12 cellular contexts compared by ENCODE assay signal in genomic region chr7:22386865-22387264, GRCh38. TPM values are rescaled to one million over a fixed set of nuclear protein-coding genes. Genes with fewer than 3 reads are reported as not detected.
DNase-seq lines count a peak whose midpoint lies in the region; ATAC-seq, FAIRE-seq and TF ChIP-seq lines count a peak whose summit lies in the region.
"Had no signal": no experiment of that assay in that cellular context is flagged by ENCODE, and none has a peak within 500 bp of the region (broad histone marks: within the 10 kb centered on the region; RNA-seq: fewer than 3 reads in every experiment).

No MANE protein-coding gene starts in this region.

- H3K4me1 ChIP-seq in HAP-1 (peaks cover 7% of the 10 kb centered on the region), body of pancreas (no peaks in the 10 kb centered on the region)
- H3K4me1 ChIP-seq: upper lobe of left lung had no signal

- H3K27me3 ChIP-seq in HAP-1 (ENCODE audit: low read depth): no peaks in the 10 kb centered on the region
- H3K27me3 ChIP-seq in body of pancreas: no peaks in the 10 kb centered on the region
- H3K27me3 ChIP-seq: upper lobe of left lung had no signal

- no peak overlapping the region for H3K27ac ChIP-seq in body of pancreas
- H3K27ac ChIP-seq: upper lobe of left lung had no signal

- no peaks in the 10 kb centered on the region for H3K9me3 Mint-ChIP-seq in type B pancreatic cell

- H3K36me3 Mint-ChIP-seq in type B pancreatic cell: no peaks in the 10 kb centered on the region
- H3K36me3 Mint-ChIP-seq: activated CD8-positive, alpha-beta memory T cell treated with anti-CD3 and anti-CD28 coated beads, Interleukin-2, amount 10 ng/mL, durations not matched to agents 7 days and 5 days had no signal

- H3K4me3 ChIP-seq in HAP-1 (no peak overlapping the region), body of pancreas (no peak overlapping the region)
- H3K4me3 ChIP-seq: GM23248, upper lobe of left lung had no signal

- H3K36me3 ChIP-seq in HAP-1 (replicated peaks): no peaks in the 10 kb centered on the region
- no peaks in the 10 kb centered on the region for H3K36me3 ChIP-seq in body of pancreas (replicated peaks in 1 of 2; ENCODE audit: insufficient read depth in 1 of 2, low read depth in 2 of 2)
- H3K36me3 ChIP-seq: upper lobe of left lung had no signal

- H3K4me3 Mint-ChIP-seq in type B pancreatic cell: no peak overlapping the region
- H3K4me3 Mint-ChIP-seq: activated CD8-positive, alpha-beta memory T cell treated with anti-CD3 and anti-CD28 coated beads, Interleukin-2, amount 10 ng/mL, durations not matched to agents 7 days and 5 days had no signal

- intact Hi-C loops in body of pancreas (cut with DNase I): no loop called here

- ATAC-seq in HG02885 (IDR thresholded peaks at IDR 0.05; ENCODE audit: poor library complexity, unreplicated experiment) (peak; percentile 59), HG03521 (IDR thresholded peaks at IDR 0.05; ENCODE audit: unreplicated experiment) (peak; percentile 55), body of pancreas (no peak)
- ATAC-seq: activated CD8-positive, alpha-beta memory T cell treated with anti-CD3 and anti-CD28 coated beads, Interleukin-2, amount 10 ng/mL, durations not matched to agents 7 days and 5 days had no signal

- no peak for TF ChIP-seq POLR2A in body of pancreas (IDR thresholded peaks at IDR 0.05)

- FAIRE-seq in GM18507 (lab: Jason Lieb, UNC): peak; percentile 63

- DNase-seq in GM18507 (ENCODE audit: extremely low spot score, insufficient read length, low read depth) (no peak), GM20000 (ENCODE audit: low spot score) (peak; percentile 20), HAP-1 (ENCODE audit: low spot score in 2 of 2) (no peak), NCI-H1417 treated with DMSO at 0.1 percent for 48 hours (lab: John Stamatoyannopoulos, UW) (no peak), type B pancreatic cell (ENCODE audit: extremely low spot score, unreplicated experiment) (no peak), body of pancreas (no peak)
- DNase-seq: activated CD8-positive, alpha-beta memory T cell treated with anti-CD3 and anti-CD28 coated beads, Interleukin-2, amount 10 ng/mL, durations not matched to agents 7 days and 5 days; GM23248; NCI-H2029 treated with DMSO at 0.1 percent for 48 hours; upper lobe of left lung had no signal

- no peak for TF ChIP-seq CTCF in GM20000 (IDR thresholded peaks at IDR 0.05; ENCODE audit: extremely low read depth, missing control alignments)
- TF ChIP-seq CTCF in type B pancreatic cell (conservative IDR thresholded peaks at IDR 0.05): no peak
- no peak for TF ChIP-seq CTCF in body of pancreas (IDR thresholded peaks at IDR 0.05)

- in situ Hi-C loops in HAP-1 (cut with MboI; ENCODE audit: low sequenced_read_pairs): no loop called here

- H3K9me3 ChIP-seq in HAP-1: no peaks in the 10 kb centered on the region
- H3K9me3 ChIP-seq in body of pancreas: no peaks in the 10 kb centered on the region
- H3K9me3 ChIP-seq: upper lobe of left lung had no signal

- H3K4me1 Mint-ChIP-seq in type B pancreatic cell (ENCODE audit: unreplicated experiment): no peaks in the 10 kb centered on the region

- 76 to 88% methylated on average over 1 of the region's 1 CpG for WGBS in body of pancreas, 2 donors

- no peaks in the 10 kb centered on the region for H3K27me3 Mint-ChIP-seq in type B pancreatic cell

- H3K27ac Mint-ChIP-seq in type B pancreatic cell: no peak overlapping the region
- H3K27ac Mint-ChIP-seq: activated CD8-positive, alpha-beta memory T cell treated with anti-CD3 and anti-CD28 coated beads, Interleukin-2, amount 10 ng/mL, durations not matched to agents 7 days and 5 days had no signal

RNA-seq across cellular contexts. Expression of gene RAPGEF5, which starts 29.9 kb away (rescaled TPM):
- total RNA-seq in type B pancreatic cell (ENCODE audit: low replicate concordance) (11.7 and 13.3 TPM in 2 replicates), body of pancreas (100 to 1,000 TPM in 1 of 2 donors, 10 to 100 TPM in 1; 68.0 to 151 TPM)
